Comparison of ENCODE assay signal across 2 cellular contexts in genomic region chr19:58546131-58546530, GRCh38.
TF ChIP-seq lines count a peak whose summit lies in the region.

No MANE protein-coding gene starts in this region.

TF ChIP-seq in SK-N-SH, 30 proteins besides CTCF, POLR2A, EP300 and RAD21 (continued from another document):
- TF ChIP-seq ZBTB33 (IDR thresholded peaks at IDR 0.05; ENCODE audit: borderline replicate concordance, low read depth) (no peak), JUND (IDR thresholded peaks at IDR 0.05) (no peak), RCOR1 (IDR thresholded peaks at IDR 0.05; ENCODE audit: low read length) (no peak), FOSL2 (IDR thresholded peaks at IDR 0.05; ENCODE audit: borderline replicate concordance, low read depth) (no peak), FOXM1 (IDR thresholded peaks at IDR 0.05; ENCODE audit: low read depth) (no peak), REST (IDR thresholded peaks at IDR 0.05; ENCODE audit: low read depth, low read length) (no peak), ELF1 (IDR thresholded peaks at IDR 0.05) (no peak), USF1 (IDR thresholded peaks at IDR 0.05; ENCODE audit: borderline replicate concordance, low read depth) (no peak), YY1 (IDR thresholded peaks at IDR 0.05; ENCODE audit: low read depth) (no peak), MAX (IDR thresholded peaks at IDR 0.05; ENCODE audit: low read depth) (no peak), IRF3 (IDR thresholded peaks at IDR 0.05; ENCODE audit: low read depth, low read length) (no peak), EZH2phosphoT487 (IDR thresholded peaks at IDR 0.05; ENCODE audit: borderline replicate concordance, low read depth) (no peak), TEAD4 (IDR thresholded peaks at IDR 0.05; ENCODE audit: borderline replicate concordance, insufficient read depth) (no peak), SIN3A (IDR thresholded peaks at IDR 0.05; ENCODE audit: borderline replicate concordance, low read depth, low read length) (no peak), TCF12 (IDR thresholded peaks at IDR 0.05) (no peak), MEF2A (IDR thresholded peaks at IDR 0.05; ENCODE audit: borderline replicate concordance, low read depth) (no peak)

TF ChIP-seq in SK-N-SH treated with all-trans-retinoic acid at 6 μM for 48 hours, 23 proteins besides CTCF, POLR2A, EP300 and RAD21 (continued from another document):
- TF ChIP-seq CSRNP3 (CRISPR knock-in tag; IDR thresholded peaks at IDR 0.05) (no peak), BACH2 (CRISPR knock-in tag; IDR thresholded peaks at IDR 0.05; ENCODE audit: borderline replicate concordance) (no peak), ZFP3 (CRISPR knock-in tag; IDR thresholded peaks at IDR 0.05) (no peak), POU6F1 (CRISPR knock-in tag; IDR thresholded peaks at IDR 0.05; ENCODE audit: borderline replicate concordance, low read depth) (no peak), SNAI2 (CRISPR knock-in tag; IDR thresholded peaks at IDR 0.05) (no peak), ZNF565 (CRISPR knock-in tag; conservative IDR thresholded peaks at IDR 0.05; ENCODE audit: low read depth) (no peak), GLIS3 (CRISPR knock-in tag; IDR thresholded peaks at IDR 0.05) (no peak), OSR1 (CRISPR knock-in tag; IDR thresholded peaks at IDR 0.05) (no peak), ZFP30 (CRISPR knock-in tag; IDR thresholded peaks at IDR 0.05) (no peak), PATZ1 (CRISPR knock-in tag; IDR thresholded peaks at IDR 0.05; ENCODE audit: borderline replicate concordance) (no peak), ESRRG (CRISPR knock-in tag; IDR thresholded peaks at IDR 0.05) (no peak), CREB5 (CRISPR knock-in tag; IDR thresholded peaks at IDR 0.05; ENCODE audit: low read depth) (no peak), ARNTL (CRISPR knock-in tag; IDR thresholded peaks at IDR 0.05; ENCODE audit: borderline replicate concordance, low read depth) (no peak)
